ENCODE assay signal across 9 cellular contexts in the genomic region with DNA sequence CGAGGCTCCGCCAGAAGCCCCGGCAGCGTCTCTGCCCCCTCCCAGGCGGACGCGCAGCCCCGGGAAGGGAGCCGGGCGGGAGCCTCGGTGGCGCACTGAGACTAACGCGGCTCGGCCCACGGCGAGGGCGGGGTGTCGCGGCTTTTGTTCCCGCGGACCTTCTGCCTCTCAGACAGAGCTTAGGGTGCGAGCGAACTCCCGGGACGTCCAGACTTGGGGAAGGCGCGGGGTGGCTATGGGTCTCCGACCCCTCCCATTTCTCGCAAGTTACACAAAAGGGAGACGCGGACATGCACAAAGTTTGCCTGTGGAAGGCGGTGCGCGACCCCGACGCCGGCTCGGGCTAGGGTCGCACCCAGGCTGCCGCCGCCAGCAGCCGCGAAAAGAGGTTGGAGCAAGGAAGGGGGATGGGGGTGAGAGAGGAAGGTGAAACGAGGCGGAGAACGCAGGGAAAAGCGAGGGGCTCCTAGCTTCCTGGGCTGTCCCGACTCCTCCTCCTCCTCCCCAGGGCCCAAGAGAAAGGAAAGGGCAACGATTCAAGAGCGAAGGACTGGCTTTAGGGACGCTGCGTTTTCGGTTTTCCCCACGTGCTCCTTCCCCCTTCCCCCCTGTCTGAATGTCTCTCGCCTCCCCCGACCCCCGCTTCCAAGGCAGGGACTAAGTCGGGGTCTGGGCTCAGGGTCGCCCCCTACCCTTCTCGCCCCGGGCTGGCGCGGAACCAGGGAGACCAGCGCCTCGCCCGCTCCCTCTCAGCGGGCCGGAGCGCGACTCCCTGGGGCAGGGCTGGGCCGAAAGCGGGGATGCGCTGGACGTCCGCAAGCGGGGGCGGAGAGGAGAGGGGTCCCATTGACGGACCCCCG.
DNase-seq lines count a peak whose midpoint lies in the region; ATAC-seq lines count a peak whose summit lies in the region.
"Had no signal": no experiment of that assay in that cellular context is flagged by ENCODE, and none has a peak within 500 bp of the region (broad histone marks: within the 10 kb centered on the region; RNA-seq: fewer than 3 reads in every experiment).

No MANE protein-coding gene starts in this region.

- peak overlapping the region; percentile 94 for H3K27ac ChIP-seq in cingulate gyrus (ENCODE audit: low read depth, low read length)
- H3K27ac ChIP-seq in layer of hippocampus (ENCODE audit: low read depth, low read length), result peak overlapping the region; percentile 96
- H3K27ac ChIP-seq: 22Rv1 had no signal

- no peaks in the 10 kb centered on the region for H3K27me3 ChIP-seq in layer of hippocampus (ENCODE audit: control insufficient read depth, insufficient read depth, low read length)

- DNase-seq in DMS153 treated with DMSO at 0.1 percent for 48 hours (lab: John Stamatoyannopoulos, UW; ENCODE audit: unreplicated experiment), result peak; percentile 33
- no peak for DNase-seq in DMS153 (lab: John Stamatoyannopoulos, UW)
- DNase-seq in NCI-H2029 (lab: John Stamatoyannopoulos, UW), result peak; percentile 69
- DNase-seq in activated CD4-positive, CD25-positive, alpha-beta regulatory T cell treated with anti-CD3 and anti-CD28 coated beads, Interleukin-2, amount 50 U/mL, for 72 hours, result peak; percentile 50
- peak; percentile 6 to 17 for DNase-seq in stimulated activated CD4-positive, alpha-beta T cell treated with anti-CD3 and anti-CD28 coated beads, Interleukin-15, amount 100 ng/mL, for 1 hour (ENCODE audit: low read depth in 1 of 2, low spot score in 1 of 2)

- peak; percentile 10 for ATAC-seq in HG02885 (IDR thresholded peaks at IDR 0.05; ENCODE audit: poor library complexity, unreplicated experiment)
